ENCODE assay signal across 1 cellular context in genomic region chr1:212514056-212514614, GRCh38.
A peak's percentile ranks its signal among the peaks of the same experiment; 100 is the strongest.
TF ChIP-seq lines count a peak whose summit lies in the region.

No MANE protein-coding gene starts in this region.

TF ChIP-seq in K562, 482 proteins besides CTCF, POLR2A, EP300 and RAD21 (continued from another document and continues in another):
- TF ChIP-seq, protein P1, sequence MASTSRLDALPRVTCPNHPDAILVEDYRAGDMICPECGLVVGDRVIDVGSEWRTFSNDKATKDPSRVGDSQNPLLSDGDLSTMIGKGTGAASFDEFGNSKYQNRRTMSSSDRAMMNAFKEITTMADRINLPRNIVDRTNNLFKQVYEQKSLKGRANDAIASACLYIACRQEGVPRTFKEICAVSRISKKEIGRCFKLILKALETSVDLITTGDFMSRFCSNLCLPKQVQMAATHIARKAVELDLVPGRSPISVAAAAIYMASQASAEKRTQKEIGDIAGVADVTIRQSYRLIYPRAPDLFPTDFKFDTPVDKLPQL (IDR thresholded peaks at IDR 0.05; ENCODE audit: extremely low read depth, insufficient read length) = no peak
- TF ChIP-seq ZNF124 (CRISPR knock-in tag; IDR thresholded peaks at IDR 0.05) = no peak
- TF ChIP-seq ZNF57 (CRISPR knock-in tag; IDR thresholded peaks at IDR 0.05) = no peak
- TF ChIP-seq E2F4 (CRISPR knock-in tag; IDR thresholded peaks at IDR 0.05; ENCODE audit: low read depth) = no peak
- no peak for TF ChIP-seq U2AF1 (optimal IDR thresholded peaks at IDR 0.05; ENCODE audit: low read depth, low read length)
- no peak for TF ChIP-seq ZBTB43 (CRISPR knock-in tag; IDR thresholded peaks at IDR 0.05)
- TF ChIP-seq CEBPB (tag; IDR thresholded peaks at IDR 0.05) = no peak
- TF ChIP-seq, protein P2, sequence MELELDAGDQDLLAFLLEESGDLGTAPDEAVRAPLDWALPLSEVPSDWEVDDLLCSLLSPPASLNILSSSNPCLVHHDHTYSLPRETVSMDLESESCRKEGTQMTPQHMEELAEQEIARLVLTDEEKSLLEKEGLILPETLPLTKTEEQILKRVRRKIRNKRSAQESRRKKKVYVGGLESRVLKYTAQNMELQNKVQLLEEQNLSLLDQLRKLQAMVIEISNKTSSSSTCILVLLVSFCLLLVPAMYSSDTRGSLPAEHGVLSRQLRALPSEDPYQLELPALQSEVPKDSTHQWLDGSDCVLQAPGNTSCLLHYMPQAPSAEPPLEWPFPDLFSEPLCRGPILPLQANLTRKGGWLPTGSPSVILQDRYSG (tag; conservative IDR thresholded peaks at IDR 0.05; ENCODE audit: low read depth) = no peak
- no peak for TF ChIP-seq NR3C1 (CRISPR knock-in tag; IDR thresholded peaks at IDR 0.05)
- TF ChIP-seq NCOA4 (IDR thresholded peaks at IDR 0.05; ENCODE audit: partially characterized antibody) = no peak
- TF ChIP-seq PCBP1 (IDR thresholded peaks at IDR 0.05; ENCODE audit: low read depth, low read length, poor library complexity, severe bottlenecking) = no peak
- no peak for TF ChIP-seq FOXO4 (CRISPR knock-in tag; IDR thresholded peaks at IDR 0.05)
- TF ChIP-seq ATF3 (IDR thresholded peaks at IDR 0.05) = no peak
- TF ChIP-seq ATF3 (CRISPR knock-in tag; conservative IDR thresholded peaks at IDR 0.05) = no peak
- TF ChIP-seq SMARCA4 (IDR thresholded peaks at IDR 0.05) = no peak
- no peak for TF ChIP-seq DACH1 (IDR thresholded peaks at IDR 0.05; ENCODE audit: partially characterized antibody)
- TF ChIP-seq ZC3H8 (IDR thresholded peaks at IDR 0.05) = no peak
- no peak for TF ChIP-seq BDP1 (IDR thresholded peaks at IDR 0.05; ENCODE audit: insufficient read depth, insufficient read length)
- no peak for TF ChIP-seq STAT5A (IDR thresholded peaks at IDR 0.05; ENCODE audit: borderline replicate concordance, low read length)
- peak; percentile 98 for TF ChIP-seq MGA (IDR thresholded peaks at IDR 0.05)
- TF ChIP-seq KDM2B (CRISPR knock-in tag; IDR thresholded peaks at IDR 0.05) = no peak
- TF ChIP-seq RHOXF2B (CRISPR knock-in tag; conservative IDR thresholded peaks at IDR 0.05) = no peak
- TF ChIP-seq PPARD (CRISPR knock-in tag; IDR thresholded peaks at IDR 0.05) = no peak
- no peak for TF ChIP-seq SUPT5H (IDR thresholded peaks at IDR 0.05)
- no peak for TF ChIP-seq ARNT (IDR thresholded peaks at IDR 0.05)
- peak; percentile 50; the same call in 1 of the 2 replicates for TF ChIP-seq ATF7 (IDR thresholded peaks at IDR 0.05)
- TF ChIP-seq SP2 (IDR thresholded peaks at IDR 0.05; ENCODE audit: extremely low read depth, low read depth, low read length, poor library complexity, severe bottlenecking) = no peak
- TF ChIP-seq ZNF253 (CRISPR knock-in tag; conservative IDR thresholded peaks at IDR 0.05) = no peak
- TF ChIP-seq, protein P3, sequence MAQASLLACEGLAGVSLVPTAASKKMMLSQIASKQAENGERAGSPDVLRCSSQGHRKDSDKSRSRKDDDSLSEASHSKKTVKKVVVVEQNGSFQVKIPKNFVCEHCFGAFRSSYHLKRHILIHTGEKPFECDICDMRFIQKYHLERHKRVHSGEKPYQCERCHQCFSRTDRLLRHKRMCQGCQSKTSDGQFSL (CRISPR knock-in tag; IDR thresholded peaks at IDR 0.05) = peak; percentile 30; the same call in 1 of the 2 replicates
- TF ChIP-seq, protein P3 (tag; IDR thresholded peaks at IDR 0.05) = no peak
- no peak for TF ChIP-seq HDAC3 (IDR thresholded peaks at IDR 0.05; ENCODE audit: borderline replicate concordance, partially characterized antibody)
- peak; percentile 95 for TF ChIP-seq NFIC (IDR thresholded peaks at IDR 0.05)
- TF ChIP-seq ZNF174 (CRISPR knock-in tag; IDR thresholded peaks at IDR 0.05) = no peak
- no peak for TF ChIP-seq ZNF140 (CRISPR knock-in tag; IDR thresholded peaks at IDR 0.05)
- TF ChIP-seq, protein P4, sequence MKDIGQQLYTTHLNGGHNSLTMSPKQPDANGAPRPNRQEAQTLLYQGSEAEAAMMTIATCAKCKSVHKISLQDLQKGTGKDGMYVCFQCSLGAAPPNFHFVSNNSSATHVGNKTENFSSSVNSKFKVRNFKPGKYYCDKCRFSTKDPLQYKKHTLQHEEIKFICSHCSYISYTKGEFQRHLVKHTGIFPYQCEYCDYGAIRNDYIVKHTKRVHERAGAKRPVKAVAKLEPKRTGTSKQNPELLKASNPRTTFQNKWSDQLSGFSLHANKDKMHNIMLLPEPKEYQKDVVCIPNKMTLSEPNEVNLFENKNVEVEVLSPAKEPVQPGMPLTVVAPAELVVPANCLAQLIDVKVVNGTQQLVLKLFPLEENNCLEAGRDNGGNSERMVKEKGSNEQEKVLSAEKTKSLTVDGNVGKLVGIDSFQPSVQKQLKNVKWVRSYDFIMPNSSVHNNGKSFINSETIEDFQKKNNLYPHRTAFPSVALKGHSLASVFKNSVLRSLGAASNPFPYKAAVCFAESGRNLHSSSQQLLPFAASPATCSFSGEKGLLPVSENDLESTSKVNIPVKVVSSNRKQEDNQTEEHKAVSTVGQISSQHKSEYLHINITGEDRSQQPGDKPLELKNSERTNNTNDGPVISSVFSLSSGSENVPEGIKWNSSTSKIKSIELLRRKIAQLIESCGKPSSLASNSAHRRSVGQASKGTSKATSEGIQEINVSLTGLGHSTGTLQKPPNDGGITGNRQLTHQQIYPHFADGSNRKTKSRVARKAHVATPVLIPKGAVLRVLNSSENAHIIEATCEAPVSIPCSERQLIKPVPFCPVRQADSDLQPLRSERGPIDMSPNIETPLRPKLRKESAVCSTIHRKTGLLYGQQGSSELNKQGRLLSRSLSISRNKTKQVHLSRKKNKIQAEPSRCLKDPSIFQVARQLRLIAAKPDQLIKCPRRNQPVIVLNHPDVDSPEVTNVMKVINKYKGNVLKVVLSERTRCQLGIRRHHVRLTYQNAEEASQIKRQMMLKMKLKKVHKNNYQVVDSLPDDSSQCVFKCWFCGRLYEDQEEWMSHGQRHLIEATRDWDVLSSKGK (CRISPR knock-in tag; IDR thresholded peaks at IDR 0.05) = no peak
